ENCODE assay signal across 8 cellular contexts in genomic region chr7:114554781-114555537, GRCh38.
A peak's percentile ranks its signal among the peaks of the same experiment; 100 is the strongest.
DNase-seq lines count a peak whose midpoint lies in the region; ATAC-seq and TF ChIP-seq lines count a peak whose summit lies in the region.

No MANE protein-coding gene starts in this region.

- peak; percentile 62 for DNase-seq in AG09309 (ENCODE audit: low read depth)
- DNase-seq in SW480 (ENCODE audit: low spot score): peak; percentile 36
- DNase-seq in kidney glomerular epithelial cell (lab: John Stamatoyannopoulos, UW): no peak
- DNase-seq in NK-92 (lab: John Stamatoyannopoulos, UW; ENCODE audit: unreplicated experiment): no peak
- DNase-seq in central memory CD4-positive, alpha-beta T cell: no peak
- no peak for DNase-seq in omental fat pad (ENCODE audit: low spot score)

- no peak for TF ChIP-seq CTCF in AG09309 (IDR thresholded peaks at IDR 0.05; ENCODE audit: control insufficient read depth, insufficient read depth, low read depth, low read length, missing control alignments)
- TF ChIP-seq CTCF in omental fat pad (IDR thresholded peaks at IDR 0.05): no peak

- ATAC-seq in GM19395 (IDR thresholded peaks at IDR 0.05; ENCODE audit: unreplicated experiment): peak; percentile 86
- ATAC-seq in HG03378 (IDR thresholded peaks at IDR 0.05; ENCODE audit: unreplicated experiment): peak; percentile 88
- ATAC-seq in omental fat pad (ENCODE audit: low FRiP score): no peak

- no peak overlapping the region for H3K4me3 ChIP-seq in AG09309 (ENCODE audit: control insufficient read depth, low read depth, low read length)

Comparison
In these comparisons a context has a peak if more than half of its experiments do, and no peak if none do; other contexts are left out.
1. DNase-seq: peak in AG09309 (single experiment) and SW480 (single experiment); none in kidney glomerular epithelial cell (single experiment), NK-92 (single experiment), central memory CD4-positive, alpha-beta T cell (single experiment) and omental fat pad (single experiment).